17 cellular contexts compared by ENCODE assay signal in the genomic region with DNA sequence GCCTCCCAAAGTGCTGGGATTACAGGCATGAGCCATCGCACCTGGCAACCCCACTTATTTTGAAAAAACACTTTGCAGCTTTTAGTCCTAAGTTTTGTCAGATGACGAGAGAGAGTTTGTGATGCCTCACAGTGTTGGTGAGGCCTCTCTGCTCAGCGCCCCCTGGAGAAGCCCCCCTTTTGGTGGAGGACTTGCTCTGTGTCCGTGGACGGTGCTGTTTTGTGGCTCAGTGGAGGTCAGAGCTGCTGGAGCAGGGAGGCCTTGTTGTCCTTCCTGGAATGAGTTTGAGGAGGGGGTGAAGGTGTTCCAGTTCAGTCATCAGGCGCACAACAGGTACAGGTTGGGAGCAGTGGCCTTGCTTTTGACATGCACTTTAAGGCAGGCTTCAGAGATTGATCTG. TPM values are rescaled to one million over a fixed set of nuclear protein-coding genes. Genes with fewer than 3 reads are reported as not detected.
A peak's percentile ranks its signal among the peaks of the same experiment; 100 is the strongest.
DNase-seq lines count a peak whose midpoint lies in the region; ATAC-seq and TF ChIP-seq lines count a peak whose summit lies in the region.
"Had no signal": no experiment of that assay in that cellular context is flagged by ENCODE, and none has a peak within 500 bp of the region (broad histone marks: within the 10 kb centered on the region; RNA-seq: fewer than 3 reads in every experiment).

No MANE protein-coding gene starts in this region.

- peaks cover 80% of the 10 kb centered on the region for H3K36me3 ChIP-seq in neutrophil
- no peaks in the 10 kb centered on the region for H3K36me3 ChIP-seq in right lobe of liver

- no peaks in the 10 kb centered on the region for H3K9me3 Mint-ChIP-seq in natural killer cell treated with Interleukin-12 subunit alpha and Interleukin-12 subunit beta and Interleukin-15 and Interleukin-18, amount 100 ng/mL, for 72 hours
- H3K9me3 Mint-ChIP-seq: CD8-positive, alpha-beta T cell; HFFc6 had no signal

- DNase-seq in coronary artery (ENCODE audit: low spot score) (no peak), right lobe of liver (no peak), NCI-H1092 (lab: John Stamatoyannopoulos, UW) (no peak)
- DNase-seq in natural killer cell treated with Interleukin-12 subunit alpha and Interleukin-12 subunit beta and Interleukin-15 and Interleukin-18, amount 100 ng/mL, for 72 hours (ENCODE audit: low spot score): no peak
- DNase-seq: BE2C; CD8-positive, alpha-beta T cell; COR-L47; DMS153; GF-D8; HCEC 1CT; HFFc6 had no signal

- H3K27me3 Mint-ChIP-seq in natural killer cell treated with Interleukin-12 subunit alpha and Interleukin-12 subunit beta and Interleukin-15 and Interleukin-18, amount 100 ng/mL, for 72 hours: no peaks in the 10 kb centered on the region

- H3K4me3 ChIP-seq in coronary artery: no peak overlapping the region
- no peak overlapping the region for H3K4me3 ChIP-seq in neutrophil (ENCODE audit: low read depth in 1 of 2, low read length in 1 of 2)
- H3K4me3 ChIP-seq in right lobe of liver: no peak overlapping the region

- TF ChIP-seq POLR2A in right lobe of liver (IDR thresholded peaks at IDR 0.05): no peak

- intact Hi-C loops in right lobe of liver (cut with DNase I): no loop called here

- peaks cover 67 to 68% of the 10 kb centered on the region in 2 experiments for H3K4me1 ChIP-seq in neutrophil (ENCODE audit: control insufficient read depth in 1 of 2, insufficient read depth in 1 of 2, low read depth in 1 of 2, low read length in 1 of 2)
- H3K4me1 ChIP-seq in right lobe of liver: peaks cover 0 to 10% (median 4%) of the 10 kb centered on the region in 4 donors
- H3K4me1 ChIP-seq: BE2C had no signal

- H3K4me1 Mint-ChIP-seq in natural killer cell treated with Interleukin-12 subunit alpha and Interleukin-12 subunit beta and Interleukin-15 and Interleukin-18, amount 100 ng/mL, for 72 hours (ENCODE audit: low read depth in 2 of 2): peaks cover 19% of the 10 kb centered on the region in 2 donors

- H3K9me3 ChIP-seq in neutrophil (no peaks in the 10 kb centered on the region), right lobe of liver (no peaks in the 10 kb centered on the region)
- H3K9me3 ChIP-seq: BE2C had no signal

- H3K27ac ChIP-seq in VCaP (peak overlapping the region; percentile 96), coronary artery (peak overlapping the region; percentile 96 to 97), neutrophil (peak overlapping the region; percentile 88), right lobe of liver (no peak overlapping the region)
- H3K27ac ChIP-seq: C4-2B had no signal

- no peak overlapping the region for H3K27ac Mint-ChIP-seq in natural killer cell treated with Interleukin-12 subunit alpha and Interleukin-12 subunit beta and Interleukin-15 and Interleukin-18, amount 100 ng/mL, for 72 hours
- H3K27ac Mint-ChIP-seq: CD8-positive, alpha-beta T cell; HFFc6 had no signal

- TF ChIP-seq CTCF in VCaP (conservative IDR thresholded peaks at IDR 0.05) (no peak), coronary artery (IDR thresholded peaks at IDR 0.05) (no peak), neutrophil (IDR thresholded peaks at IDR 0.05) (no peak), right lobe of liver (IDR thresholded peaks at IDR 0.05) (no peak)

- WGBS in right lobe of liver (ENCODE audit: insufficient coverage, low coverage, low lambda C conversion rate, missing lambda C conversion rate): 90% methylated on average over 5 of the region's 6 CpGs

- ATAC-seq in right lobe of liver (no peak), GM21526 (IDR thresholded peaks at IDR 0.05; ENCODE audit: low FRiP score, unreplicated experiment) (no peak)
- no peak for ATAC-seq in natural killer cell treated with Interleukin-12 subunit alpha and Interleukin-12 subunit beta and Interleukin-15 and Interleukin-18, amount 100 ng/mL, for 72 hours
- ATAC-seq: CD8-positive, alpha-beta T cell; HepG2 had no signal

- H3K36me3 Mint-ChIP-seq in natural killer cell treated with Interleukin-12 subunit alpha and Interleukin-12 subunit beta and Interleukin-15 and Interleukin-18, amount 100 ng/mL, for 72 hours: no peaks in the 10 kb centered on the region

- no peak overlapping the region for H3K4me3 Mint-ChIP-seq in natural killer cell treated with Interleukin-12 subunit alpha and Interleukin-12 subunit beta and Interleukin-15 and Interleukin-18, amount 100 ng/mL, for 72 hours
- H3K4me3 Mint-ChIP-seq: CD8-positive, alpha-beta T cell; HFFc6 had no signal

- H3K27me3 ChIP-seq in neutrophil (no peaks in the 10 kb centered on the region), right lobe of liver (no peaks in the 10 kb centered on the region)
- H3K27me3 ChIP-seq: BE2C had no signal

RNA-seq across cellular contexts. Expression of a gene that starts 58.0 kb away (rescaled TPM):
- total RNA-seq in right lobe of liver: not detected
- total RNA-seq in natural killer cell treated with Interleukin-12 subunit alpha and Interleukin-12 subunit beta and Interleukin-15 and Interleukin-18, amount 100 ng/mL, for 72 hours: not detected
- total RNA-seq: CD8-positive, alpha-beta T cell; H4; HepG2; HFFc6 had no signal

Comparison
In these comparisons a context has a peak if more than half of its experiments do, and no peak if none do; other contexts are left out.
1. H3K27ac ChIP-seq: peak in VCaP (single experiment), coronary artery (2 of 2) and neutrophil (single experiment); none in right lobe of liver (0 of 3).